ENCODE assay signal across 1 cellular context in the genomic region with DNA sequence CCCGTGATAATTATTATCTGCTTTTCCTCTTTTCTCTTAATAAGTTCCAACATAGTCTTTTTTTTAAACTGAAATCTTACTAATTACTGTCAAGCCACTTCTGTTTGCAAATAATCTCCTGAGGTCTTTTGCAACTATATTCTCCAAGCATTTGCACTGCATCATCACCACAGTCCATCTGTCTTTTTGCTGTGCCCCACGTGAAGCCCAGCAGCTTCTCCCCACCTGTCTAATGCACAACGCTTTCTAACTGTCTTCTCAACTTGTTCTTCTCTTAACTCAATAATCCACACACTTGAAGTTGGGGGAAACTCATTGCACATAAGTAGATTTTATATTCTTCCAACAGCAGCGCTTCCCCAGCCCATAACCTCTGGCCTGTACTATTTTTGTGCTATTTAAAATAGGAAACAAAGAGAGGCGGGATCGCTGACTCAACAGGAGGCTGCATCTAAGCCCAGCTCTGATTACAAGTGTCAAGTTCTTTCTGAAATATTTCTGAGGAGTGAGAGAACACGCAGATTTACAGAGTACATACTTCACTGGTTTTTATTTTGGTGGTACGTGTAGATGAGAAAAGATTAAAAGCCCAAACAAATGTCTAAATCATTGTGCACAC.
TF ChIP-seq lines count a peak whose summit lies in the region.

No MANE protein-coding gene starts in this region.

TF ChIP-seq in WTC11, 78 proteins besides CTCF, POLR2A, EP300 and RAD21 (continued from another document):
- TF ChIP-seq, protein P1, sequence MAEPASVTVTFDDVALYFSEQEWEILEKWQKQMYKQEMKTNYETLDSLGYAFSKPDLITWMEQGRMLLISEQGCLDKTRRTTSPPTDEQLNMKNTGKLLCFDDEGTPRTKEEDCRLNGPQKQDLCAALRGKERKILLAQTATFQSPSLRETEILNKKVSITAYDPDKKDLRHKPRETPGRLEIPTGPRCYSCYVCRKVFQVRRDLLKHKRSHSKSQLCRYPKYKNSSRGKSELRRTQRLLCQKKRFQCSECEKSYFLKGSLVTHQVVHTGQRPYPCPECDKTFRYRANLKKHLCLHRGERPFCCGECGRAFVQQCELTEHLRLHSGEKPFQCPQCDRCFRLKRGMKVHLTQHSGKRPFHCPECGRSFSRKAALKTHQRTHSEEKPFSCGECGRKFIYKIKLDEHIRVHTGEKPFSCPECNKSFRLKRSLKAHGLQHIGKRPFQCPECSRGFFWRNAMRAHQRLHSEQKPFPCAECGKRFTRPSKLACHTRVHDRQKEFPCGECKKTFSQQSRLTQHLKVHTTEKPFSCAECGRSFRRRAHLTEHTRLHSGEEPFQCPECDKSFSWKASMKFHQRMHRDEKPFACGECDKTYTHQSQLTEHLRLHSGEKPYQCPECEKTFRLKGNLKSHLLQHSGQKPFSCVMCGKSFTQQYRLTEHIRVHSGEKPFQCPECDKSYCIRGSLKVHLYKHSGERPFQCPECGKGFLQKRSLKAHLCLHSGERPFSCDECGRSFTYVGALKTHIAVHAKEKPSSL (CRISPR knock-in tag; conservative IDR thresholded peaks at IDR 0.05), result no peak
- no peak for TF ChIP-seq IRF2 (CRISPR knock-in tag; IDR thresholded peaks at IDR 0.05; ENCODE audit: borderline replicate concordance, low read depth)
- TF ChIP-seq, protein P2, sequence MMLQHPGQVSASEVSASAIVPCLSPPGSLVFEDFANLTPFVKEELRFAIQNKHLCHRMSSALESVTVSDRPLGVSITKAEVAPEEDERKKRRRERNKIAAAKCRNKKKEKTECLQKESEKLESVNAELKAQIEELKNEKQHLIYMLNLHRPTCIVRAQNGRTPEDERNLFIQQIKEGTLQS (CRISPR knock-in tag; conservative IDR thresholded peaks at IDR 0.05), result no peak
- TF ChIP-seq, protein P3, sequence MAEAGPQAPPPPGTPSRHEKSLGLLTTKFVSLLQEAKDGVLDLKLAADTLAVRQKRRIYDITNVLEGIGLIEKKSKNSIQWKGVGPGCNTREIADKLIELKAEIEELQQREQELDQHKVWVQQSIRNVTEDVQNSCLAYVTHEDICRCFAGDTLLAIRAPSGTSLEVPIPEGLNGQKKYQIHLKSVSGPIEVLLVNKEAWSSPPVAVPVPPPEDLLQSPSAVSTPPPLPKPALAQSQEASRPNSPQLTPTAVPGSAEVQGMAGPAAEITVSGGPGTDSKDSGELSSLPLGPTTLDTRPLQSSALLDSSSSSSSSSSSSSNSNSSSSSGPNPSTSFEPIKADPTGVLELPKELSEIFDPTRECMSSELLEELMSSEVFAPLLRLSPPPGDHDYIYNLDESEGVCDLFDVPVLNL (CRISPR knock-in tag; IDR thresholded peaks at IDR 0.05; ENCODE audit: borderline replicate concordance, low read depth), result no peak
- no peak for TF ChIP-seq ATF1 (CRISPR knock-in tag; IDR thresholded peaks at IDR 0.05)
- TF ChIP-seq FOXK1 (CRISPR knock-in tag; IDR thresholded peaks at IDR 0.05), result no peak
- TF ChIP-seq, protein P4, sequence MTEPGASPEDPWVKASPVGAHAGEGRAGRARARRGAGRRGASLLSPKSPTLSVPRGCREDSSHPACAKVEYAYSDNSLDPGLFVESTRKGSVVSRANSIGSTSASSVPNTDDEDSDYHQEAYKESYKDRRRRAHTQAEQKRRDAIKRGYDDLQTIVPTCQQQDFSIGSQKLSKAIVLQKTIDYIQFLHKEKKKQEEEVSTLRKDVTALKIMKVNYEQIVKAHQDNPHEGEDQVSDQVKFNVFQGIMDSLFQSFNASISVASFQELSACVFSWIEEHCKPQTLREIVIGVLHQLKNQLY (CRISPR knock-in tag; IDR thresholded peaks at IDR 0.05), result no peak
